Comparison of ENCODE assay signal across 8 cellular contexts in genomic region chr5:61408476-61409168, GRCh38.
DNase-seq lines count a peak whose midpoint lies in the region; ATAC-seq and TF ChIP-seq lines count a peak whose summit lies in the region.

No MANE protein-coding gene starts in this region.

- peak overlapping the region; percentile 20 for H2AFZ ChIP-seq in mammary epithelial cell (ENCODE audit: low read depth, low read length)

- in situ Hi-C loops in mammary epithelial cell (cut with MboI; ENCODE audit: low sequenced_read_pairs in 2 of 2), result no loop called here

- H3K9me3 ChIP-seq in mammary epithelial cell (replicated peaks; ENCODE audit: insufficient read depth, low read length) (no peaks in the 10 kb centered on the region), iPS-15b (ENCODE audit: control insufficient read depth, insufficient read depth, low read length) (no peaks in the 10 kb centered on the region)

- peak; percentile 99 for DNase-seq in AG08395 (ENCODE audit: low spot score)
- DNase-seq in NCI-H2227 treated with DMSO at 0.1 percent for 48 hours (lab: John Stamatoyannopoulos, UW), result peak; percentile 88
- peak; percentile 100 for DNase-seq in mammary epithelial cell
- peak; percentile 98 for DNase-seq in skeletal muscle cell (ENCODE audit: low read depth)

- H3K27me3 ChIP-seq in mammary epithelial cell (ENCODE audit: insufficient read depth, low read length) (no peaks in the 10 kb centered on the region), iPS-15b (ENCODE audit: control insufficient read depth, insufficient read depth, low read length) (no peaks in the 10 kb centered on the region)

- H3K4me1 ChIP-seq in mammary epithelial cell (ENCODE audit: insufficient read depth, low read length), result peaks cover 21% of the 10 kb centered on the region
- peaks cover 14% of the 10 kb centered on the region for H3K4me1 ChIP-seq in iPS-15b (ENCODE audit: control insufficient read depth, insufficient read depth, low read length)

- WGBS in mammary epithelial cell (ENCODE audit: low coverage, missing lambda C conversion rate), result 0% methylated on average over 5 of the region's 28 CpGs

- H3K79me2 ChIP-seq in mammary epithelial cell (ENCODE audit: insufficient read depth, low read length), result peaks cover 63% of the 10 kb centered on the region

- peak overlapping the region; percentile 100 for H3K27ac ChIP-seq in mammary epithelial cell (ENCODE audit: insufficient read depth, low read depth, low read length)

- H3K4me3 ChIP-seq in WI38 (ENCODE audit: low read depth, low read length) (peak overlapping the region; percentile 42), mammary epithelial cell (replicated peaks in 1 of 3; ENCODE audit: insufficient read depth in 1 of 3, low read depth in 2 of 3, low read length in 3 of 3) (peak overlapping the region; percentile 2 to 54 (median 35)), iPS-15b (ENCODE audit: low read depth, low read length) (peak overlapping the region; percentile 65), skeletal muscle cell (ENCODE audit: low read depth, low read length) (peak overlapping the region; percentile 12)

- intact Hi-C loops in mammary epithelial cell (cut with micrococcal nuclease), result loop anchor here (1.0 to 10.0 kb wide), 5 partner anchors 76 to 512 kb away; partner anchors contain the start of genes SMIM15 and ZSWIM6

- ATAC-seq in GM19025 (IDR thresholded peaks at IDR 0.05; ENCODE audit: low read depth, unreplicated experiment) (peak; percentile 100), HG03196 (IDR thresholded peaks at IDR 0.05; ENCODE audit: unreplicated experiment) (peak; percentile 99)

- CTCF ChIA-PET in mammary epithelial cell (lab: Charles Lee; ENCODE audit: low non-redundant PET), result interaction anchor here (0.6 to 0.7 kb wide), 3 partner anchors 54 to 735 kb away, joined by 3 to 6 read pairs (median 5); no protein-coding TSS in a partner anchor

- H3K4me2 ChIP-seq in mammary epithelial cell (ENCODE audit: insufficient read depth, low read depth, low read length), result peak overlapping the region; percentile 85

- no TSS peak for BruUV-seq in mammary epithelial cell (replicated peaks; lab: Mats Ljungman, UMichigan)

- H4K20me1 ChIP-seq in mammary epithelial cell (ENCODE audit: insufficient read depth, low read length), result no peaks in the 10 kb centered on the region

- no peaks in the 10 kb centered on the region for H3K36me3 ChIP-seq in mammary epithelial cell (ENCODE audit: insufficient read depth, low read length)
- no peaks in the 10 kb centered on the region for H3K36me3 ChIP-seq in iPS-15b (ENCODE audit: control insufficient read depth, insufficient read depth, low read length)

- dilution Hi-C loops in mammary epithelial cell (cut with HindIII; ENCODE audit: low sequenced_read_pairs), result no loop called here

- no peak for TF ChIP-seq CTCF in WI38 (IDR thresholded peaks at IDR 0.05; ENCODE audit: low read depth, low read length)
- TF ChIP-seq CTCF in mammary epithelial cell (conservative IDR thresholded peaks at IDR 0.05 in 1 of 2, IDR thresholded peaks at IDR 0.05 in 1 of 2; ENCODE audit: extremely low read depth in 1 of 2, insufficient read depth in 1 of 2, low read depth in 1 of 2, low read length in 2 of 2), result no peak

- H3K9ac ChIP-seq in mammary epithelial cell (ENCODE audit: insufficient read depth, low read length) (peak overlapping the region; percentile 89), iPS-15b (ENCODE audit: low read depth, low read length) (peak overlapping the region; percentile 55)

Comparison
In these comparisons a context has a peak if more than half of its experiments do, and no peak if none do; other contexts are left out.
1. Peak in every context shown above with its lines: DNase-seq, ATAC-seq, H3K4me3 ChIP-seq and H3K27ac ChIP-seq.
2. H3K4me3 ChIP-seq: peak in every context shown above with its lines; median percentile 65 in iPS-15b; 42 in WI38; 35 in mammary epithelial cell; 12 in skeletal muscle cell.